Comparison of ENCODE assay signal across 10 cellular contexts in genomic region chr14:23544511-23545447, GRCh38. TPM values are rescaled to one million over a fixed set of nuclear protein-coding genes. Genes with fewer than 3 reads are reported as not detected.
DNase-seq lines count a peak whose midpoint lies in the region; ATAC-seq and TF ChIP-seq lines count a peak whose summit lies in the region.
"Had no signal": no experiment of that assay in that cellular context is flagged by ENCODE, and none has a peak within 500 bp of the region (broad histone marks: within the 10 kb centered on the region; RNA-seq: fewer than 3 reads in every experiment).

No MANE protein-coding gene starts in this region.

- DNase-seq in NCI-H1092 (lab: John Stamatoyannopoulos, UW) (peak; percentile 72), heart right ventricle (peak; percentile 62 to 66)
- DNase-seq in effector memory CD4-positive, alpha-beta T cell = no peak
- DNase-seq: erythroblast; stimulated activated naive CD8-positive, alpha-beta T cell treated with anti-CD3 and anti-CD28 coated beads, Interleukin-15, Interleukin-2, amounts not matched to agents 100 U/mL and 50 U/mL, for 24 hours had no signal

- H3K4me1 ChIP-seq in OCI-LY3 (ENCODE audit: low read length) = no peaks in the 10 kb centered on the region
- peaks cover 0 to 21% (median 13%) of the 10 kb centered on the region in 9 donors for H3K4me1 ChIP-seq in heart right ventricle
- H3K4me1 ChIP-seq in skeletal muscle satellite cell (ENCODE audit: control insufficient read depth, insufficient read depth, low read length) = peaks cover 18% of the 10 kb centered on the region
- H3K4me1 ChIP-seq in effector memory CD4-positive, alpha-beta T cell (ENCODE audit: control insufficient read depth, insufficient read depth, low read length, poor library complexity, severe bottlenecking) = no peaks in the 10 kb centered on the region

- intact Hi-C loops in heart right ventricle (cut with DNase I) = loop anchor here in 1 of 10 donors (5.0 kb wide), 1 partner anchor 67 kb away; no protein-coding TSS in a partner anchor

- H3K9ac ChIP-seq in OCI-LY3 (ENCODE audit: low read length) (no peak overlapping the region), skeletal muscle satellite cell (ENCODE audit: low read depth, low read length) (no peak overlapping the region)

- ATAC-seq in heart right ventricle (peak; percentile 46 to 93 (median 85)), GM18868 (IDR thresholded peaks at IDR 0.05; ENCODE audit: unreplicated experiment) (no peak), HG03097 (IDR thresholded peaks at IDR 0.05; ENCODE audit: low FRiP score, unreplicated experiment) (no peak), HG02981 (IDR thresholded peaks at IDR 0.05; ENCODE audit: unreplicated experiment) (no peak)
- ATAC-seq: stimulated activated naive CD8-positive, alpha-beta T cell treated with anti-CD3 and anti-CD28 coated beads, Interleukin-15, Interleukin-2, amounts not matched to agents 100 U/mL and 50 U/mL, for 24 hours had no signal

- H3K27me3 ChIP-seq in OCI-LY3 (ENCODE audit: low read depth, low read length) (no peaks in the 10 kb centered on the region), heart right ventricle (no peaks in the 10 kb centered on the region), skeletal muscle satellite cell (ENCODE audit: control insufficient read depth, insufficient read depth, low read length) (no peaks in the 10 kb centered on the region)
- H3K27me3 ChIP-seq in effector memory CD4-positive, alpha-beta T cell (replicated peaks; ENCODE audit: control insufficient read depth, insufficient read depth, low read length, poor library complexity, severe bottlenecking) = peaks cover under 1% of the 10 kb centered on the region

- H3K27ac ChIP-seq in OCI-LY3 (ENCODE audit: low read length) (no peak overlapping the region), heart right ventricle (peak overlapping the region in 8 of 10 donors; percentile 48 to 77 (median 68))
- no peak overlapping the region for H3K27ac ChIP-seq in effector memory CD4-positive, alpha-beta T cell (ENCODE audit: insufficient read depth, low read length, poor library complexity, severe bottlenecking)

- no peaks in the 10 kb centered on the region for H4K20me1 ChIP-seq in OCI-LY3 (ENCODE audit: insufficient read depth, low read length)

- no peak overlapping the region for H3K4me3 ChIP-seq in OCI-LY3 (ENCODE audit: low read length)
- no peak overlapping the region for H3K4me3 ChIP-seq in heart right ventricle
- H3K4me3 ChIP-seq in skeletal muscle satellite cell (ENCODE audit: low read length) = no peak overlapping the region
- no peak overlapping the region for H3K4me3 ChIP-seq in effector memory CD4-positive, alpha-beta T cell (ENCODE audit: insufficient read depth, low read depth, low read length, poor library complexity, severe bottlenecking)

- H3K9me3 ChIP-seq in OCI-LY3 (ENCODE audit: insufficient read depth, low read length) (no peaks in the 10 kb centered on the region), heart right ventricle (no peaks in the 10 kb centered on the region), skeletal muscle satellite cell (replicated peaks; ENCODE audit: low read length) (no peaks in the 10 kb centered on the region)
- no peaks in the 10 kb centered on the region for H3K9me3 ChIP-seq in effector memory CD4-positive, alpha-beta T cell (ENCODE audit: control insufficient read depth, low read length)

- WGBS in heart right ventricle, 2 donors = 43 to 49% methylated on average over 25 of the region's 25 CpGs

- no peak overlapping the region for H2AFZ ChIP-seq in OCI-LY3 (ENCODE audit: low read depth, low read length)

- no peaks in the 10 kb centered on the region for H3K79me2 ChIP-seq in OCI-LY3 (ENCODE audit: low read length)

- H3K36me3 ChIP-seq in OCI-LY3 (replicated peaks; ENCODE audit: low read depth, low read length) (no peaks in the 10 kb centered on the region), heart right ventricle (no peaks in the 10 kb centered on the region), skeletal muscle satellite cell (ENCODE audit: insufficient read depth, low read length) (no peaks in the 10 kb centered on the region)
- H3K36me3 ChIP-seq in effector memory CD4-positive, alpha-beta T cell (ENCODE audit: control insufficient read depth, insufficient read depth, low read length) = no peaks in the 10 kb centered on the region

- TF ChIP-seq CTCF in OCI-LY3 (IDR thresholded peaks at IDR 0.05; ENCODE audit: low read depth, low read length) (no peak), heart right ventricle (IDR thresholded peaks at IDR 0.05) (no peak)

- H3K4me2 ChIP-seq in OCI-LY3 (ENCODE audit: low read length) (peak overlapping the region; percentile 4; the same call in 1 of the 2 replicates), skeletal muscle satellite cell (ENCODE audit: low read length) (peak overlapping the region; percentile 17)

RNA-seq across cellular contexts. Expression of gene ZFHX2, which starts 6.8 kb away (rescaled TPM):
- total RNA-seq in heart right ventricle = 1 to 10 TPM in 5 of 10 donors, under 1 TPM in 5; 0.57 to 1.9 (median 1.1) TPM
- 1 to 10 TPM in 1 of 2 donors, under 1 TPM in 1; 0.25 to 1.0 TPM for polyA plus RNA-seq in heart right ventricle
- 0.22 and 0.51 TPM in 2 replicates for total RNA-seq in skeletal muscle satellite cell (2012; rRNA removed)

RNA-seq across cellular contexts. Expression of gene THTPA, which starts 11.3 kb away (rescaled TPM):
- total RNA-seq in heart right ventricle = 10 to 100 TPM; 15.8 to 27.9 (median 18.0) TPM
- 10 to 100 TPM in 1 of 2 donors, 1 to 10 TPM in 1; 8.7 to 20.8 TPM for polyA plus RNA-seq in heart right ventricle
- total RNA-seq in skeletal muscle satellite cell (2012; rRNA removed) = 16.2 and 16.5 TPM in 2 replicates

RNA-seq across cellular contexts. Expression of gene AP1G2, which starts 22.8 kb away (rescaled TPM):
- 10 to 100 TPM in 5 of 10 donors, 1 to 10 TPM in 5; 6.6 to 19.9 (median 9.9) TPM for total RNA-seq in heart right ventricle
- polyA plus RNA-seq in heart right ventricle = 10 to 100 TPM; 10.4 to 58.5 TPM
- total RNA-seq in skeletal muscle satellite cell (2012; rRNA removed) = 9.4 and 10.9 TPM in 2 replicates

RNA-seq across cellular contexts. Expression of gene JPH4, which starts 33.8 kb away (rescaled TPM):
- total RNA-seq in heart right ventricle = under 1 TPM in 9 of 10 donors, not detected in 1; 0.06 to 0.38 (median 0.15) TPM
- under 1 TPM; 0.07 to 0.22 TPM for polyA plus RNA-seq in heart right ventricle
- total RNA-seq in skeletal muscle satellite cell (2012; rRNA removed) = under 0.01 TPM in 1 of 2 replicates, not detected in the other

Comparison
In these comparisons a context has a peak if more than half of its experiments do, and no peak if none do; other contexts are left out.
1. DNase-seq: peak in NCI-H1092 (single experiment) and heart right ventricle (2 of 2); none in effector memory CD4-positive, alpha-beta T cell (0 of 3).
2. H3K27ac ChIP-seq: peak in heart right ventricle (8 of 10); none in OCI-LY3 (single experiment) and effector memory CD4-positive, alpha-beta T cell (single experiment).
3. ATAC-seq: peak in heart right ventricle (8 of 8); none in GM18868 (single experiment), HG03097 (single experiment) and HG02981 (single experiment).